ENCODE assay signal across 30 cellular contexts in genomic region chr2:23231865-23232264, GRCh38.
DNase-seq lines count a peak whose midpoint lies in the region; FAIRE-seq and TF ChIP-seq lines count a peak whose summit lies in the region.
"Had no signal": no experiment of that assay in that cellular context is flagged by ENCODE, and none has a peak within 500 bp of the region (broad histone marks: within the 10 kb centered on the region; RNA-seq: fewer than 3 reads in every experiment).

No MANE protein-coding gene starts in this region.

- H2BK12ac ChIP-seq in H1 (ENCODE audit: low read depth, low read length): no peak overlapping the region

- H3K36me3 ChIP-seq in H1 (ENCODE audit: control insufficient read depth in 2 of 4, insufficient read depth in 4 of 4, low read length in 3 of 4): no peaks in the 10 kb centered on the region
- H3K36me3 ChIP-seq: BE2C, BLaER1 had no signal

- H2AK5ac ChIP-seq in H1 (ENCODE audit: low read depth, low read length): no peak overlapping the region

- H2BK5ac ChIP-seq in H1 (ENCODE audit: low read depth, low read length): no peak overlapping the region; the same call in 1 of the 2 replicates

- H3K4me1 ChIP-seq in H1 (replicated peaks in 1 of 4; ENCODE audit: control insufficient read depth in 3 of 4, insufficient read depth in 4 of 4, low read length in 3 of 4): peaks cover 0 to 4% (median 0%) of the 10 kb centered on the region in 4 experiments; a peak in 2 of 7 replicates
- H3K4me1 ChIP-seq: BE2C had no signal

- H3K27ac ChIP-seq in coronary artery: no peak overlapping the region
- H3K27ac ChIP-seq in H1 (ENCODE audit: low read depth, low read length): no peak overlapping the region
- H3K27ac ChIP-seq: BLaER1 had no signal

- H3K9me3 Mint-ChIP-seq in osteocyte (ENCODE audit: unreplicated experiment): no peaks in the 10 kb centered on the region
- H3K9me3 Mint-ChIP-seq: CD4-positive, CD25-positive, alpha-beta regulatory T cell had no signal

- H2BK20ac ChIP-seq in H1 (ENCODE audit: low read length): 0 out of 2 replicates have a peak overlapping the region, but pooled peaks have one; percentile 51

- no peak overlapping the region for H4K8ac ChIP-seq in H1 (ENCODE audit: extremely low read depth, insufficient read depth, low read length)

- no peaks in the 10 kb centered on the region for H3K4me1 Mint-ChIP-seq in osteocyte (ENCODE audit: unreplicated experiment)
- H3K4me1 Mint-ChIP-seq: CD14-positive monocyte; CD4-positive, alpha-beta memory T cell; CD4-positive, CD25-positive, alpha-beta regulatory T cell; CD8-positive, alpha-beta memory T cell had no signal

- 92% methylated on average over 7 of the region's 7 CpGs; no CpG with 5 or more reads in 1 of the 2 experiments for WGBS in H1 (ENCODE audit: extremely low coverage in 1 of 2, insufficient coverage in 1 of 2, insufficient read length in 1 of 2, insufficient replicate concordance in 2 of 2, low coverage in 1 of 2, low lambda C conversion rate in 2 of 2, missing lambda C conversion rate in 1 of 2), 2 experiments

- no peak overlapping the region for H3K4me3 Mint-ChIP-seq in osteocyte (ENCODE audit: unreplicated experiment)
- H3K4me3 Mint-ChIP-seq: CD14-positive monocyte; CD4-positive, alpha-beta memory T cell; CD4-positive, CD25-positive, alpha-beta regulatory T cell; CD8-positive, alpha-beta memory T cell had no signal

- CTCF ChIA-PET in H1 (lab: Charles Lee; ENCODE audit: partially characterized antibody): interaction anchor here (1.1 to 1.6 kb wide), 3 partner anchors 8 to 327 kb away, joined by 3 to 5 read pairs (median 3); no protein-coding TSS in a partner anchor

- H3K23ac ChIP-seq in H1 (ENCODE audit: insufficient read length): no peak overlapping the region

- H3K79me2 ChIP-seq in H1 (ENCODE audit: control insufficient read depth in 1 of 2, insufficient read depth in 2 of 2, low read length in 2 of 2): no peaks in the 10 kb centered on the region

- H3K79me1 ChIP-seq in H1 (ENCODE audit: low read depth, low read length): no peaks in the 10 kb centered on the region

- no peak overlapping the region for H3K14ac ChIP-seq in H1 (ENCODE audit: insufficient read length)

- TF ChIP-seq CTCF in coronary artery (IDR thresholded peaks at IDR 0.05) (no peak), H1 (IDR thresholded peaks at IDR 0.05; ENCODE audit: control extremely low read depth in 1 of 3, insufficient read depth in 1 of 3, low read depth in 1 of 3, low read length in 3 of 3) (no peak), osteocyte (IDR thresholded peaks at IDR 0.05) (no peak), GM20000 (IDR thresholded peaks at IDR 0.05; ENCODE audit: extremely low read depth, missing control alignments) (no peak)

- no peak overlapping the region for H3K9ac ChIP-seq in H1 (replicated peaks in 1 of 4; ENCODE audit: extremely low read depth in 1 of 4, low read depth in 3 of 4, low read length in 3 of 4)
- H3K9ac ChIP-seq: BLaER1 had no signal

- no peak overlapping the region for H2BK120ac ChIP-seq in H1 (replicated peaks; ENCODE audit: low read depth, low read length)

- no peak overlapping the region for H3K18ac ChIP-seq in H1 (ENCODE audit: extremely low read depth, low read length)

- no peaks in the 10 kb centered on the region for H4K20me1 ChIP-seq in H1 (replicated peaks in 1 of 2; ENCODE audit: control insufficient read depth in 1 of 2, insufficient read depth in 2 of 2, low read length in 2 of 2)
- H4K20me1 ChIP-seq: BLaER1 had no signal

- no peak overlapping the region for H3K4me3 ChIP-seq in coronary artery
- no peak overlapping the region for H3K4me3 ChIP-seq in H1 (ENCODE audit: extremely low read depth in 1 of 4, insufficient read depth in 2 of 4, low read depth in 3 of 4, low read length in 4 of 4)
- H3K4me3 ChIP-seq: BLaER1, GM12878 had no signal

- no peak for FAIRE-seq in H1 (lab: Jason Lieb, UNC)
- FAIRE-seq: A204.1, GM12878, GM12892, GM18507, GM19239 had no signal

- H3K56ac ChIP-seq in H1 (replicated peaks; ENCODE audit: insufficient read length, low read depth, low read length): no peak overlapping the region

- TF ChIP-seq EP300 in H1 (IDR thresholded peaks at IDR 0.05; ENCODE audit: borderline replicate concordance in 1 of 2, low read depth in 2 of 2, low read length in 2 of 2): no peak

- TF ChIP-seq RAD21 in H1 (IDR thresholded peaks at IDR 0.05 in 1 of 2, conservative IDR thresholded peaks at IDR 0.05 in 1 of 2; ENCODE audit: low read depth in 2 of 2, low read length in 2 of 2): no peak

- no peak overlapping the region for H2AFZ ChIP-seq in H1 (ENCODE audit: low read length)

- H3K27me3 Mint-ChIP-seq in osteocyte (ENCODE audit: unreplicated experiment): peaks cover 3% of the 10 kb centered on the region

- TF ChIP-seq POLR2A in H1 (IDR thresholded peaks at IDR 0.05; ENCODE audit: control extremely low read depth in 1 of 2, low read depth in 2 of 2, low read length in 2 of 2): no peak

- POLR2A ChIA-PET in H1 (lab: Charles Lee; ENCODE audit: partially characterized antibody): no interaction called here

- no peak overlapping the region for H3K4me2 ChIP-seq in H1 (ENCODE audit: insufficient read depth in 1 of 2, low read depth in 2 of 2, low read length in 2 of 2)
- H3K4me2 ChIP-seq: BLaER1 had no signal

- no peak overlapping the region for H4K5ac ChIP-seq in H1 (ENCODE audit: insufficient read length, low read depth, low read length)

- no peak overlapping the region for H3K27ac Mint-ChIP-seq in osteocyte (ENCODE audit: unreplicated experiment)
- H3K27ac Mint-ChIP-seq: CD14-positive monocyte; CD4-positive, alpha-beta memory T cell; CD4-positive, CD25-positive, alpha-beta regulatory T cell; CD8-positive, alpha-beta memory T cell had no signal

- no peaks in the 10 kb centered on the region for H3K23me2 ChIP-seq in H1 (ENCODE audit: low read depth, low read length)

- H3K9me3 ChIP-seq in H1 (ENCODE audit: insufficient read depth in 2 of 2, low read depth in 1 of 2, low read length in 1 of 2): peaks cover 0 to 2% of the 10 kb centered on the region in 2 experiments; a peak in 1 of 4 replicates
- H3K9me3 ChIP-seq: BE2C had no signal

- H3K4ac ChIP-seq in H1 (replicated peaks; ENCODE audit: insufficient read length, low read depth, low read length): no peak overlapping the region

- DNase-seq in coronary artery (ENCODE audit: low spot score) (peak; percentile 43), H1 (ENCODE audit: low read depth in 1 of 2, low spot score in 2 of 2) (no peak), islet precursor cell (peak; percentile 36), osteocyte (ENCODE audit: extremely low spot score, unreplicated experiment) (peak; percentile 62), GM20000 (ENCODE audit: low spot score) (no peak), retina (no peak)
- no peak for DNase-seq in stimulated activated CD4-positive, alpha-beta T cell treated with anti-CD3 and anti-CD28 coated beads, Interleukin-4, amount 100 ng/mL, for 4 hours
- DNase-seq in stimulated activated CD4-positive, alpha-beta T cell treated with anti-CD3 and anti-CD28 coated beads, Interleukin-2, amount 100 ng/mL, for 24 hours: no peak
- DNase-seq: 8988T; ACHN; BE2C; C1 segment of cervical spinal cord; CD4-positive, alpha-beta memory T cell; CD4-positive, CD25-positive, alpha-beta regulatory T cell; CD8-positive, alpha-beta memory T cell; COR-L47; DMS 273 treated with DMSO at 0.1 percent for 48 hours; DMS153; DMS53; DMS79; DND-41; EL; GDM1 had no signal

- H4K91ac ChIP-seq in H1 (replicated peaks; ENCODE audit: insufficient read length, low read length): peak overlapping the region; percentile 42

- no peak overlapping the region for H2BK15ac ChIP-seq in H1 (ENCODE audit: low read length)

- H3K27me3 ChIP-seq in H1 (replicated peaks in 1 of 4; ENCODE audit: control insufficient read depth in 3 of 4, extremely low read depth in 1 of 4, insufficient read depth in 3 of 4, low read length in 3 of 4): no peaks in the 10 kb centered on the region
- H3K27me3 ChIP-seq: BE2C, BLaER1 had no signal

- no peaks in the 10 kb centered on the region for H3K36me3 Mint-ChIP-seq in osteocyte (ENCODE audit: unreplicated experiment)
- H3K36me3 Mint-ChIP-seq: CD14-positive monocyte; CD4-positive, alpha-beta memory T cell; CD4-positive, CD25-positive, alpha-beta regulatory T cell; CD8-positive, alpha-beta memory T cell had no signal

TF ChIP-seq in H1, 55 proteins besides CTCF, POLR2A, EP300 and RAD21:
- TF ChIP-seq JUND (IDR thresholded peaks at IDR 0.05; ENCODE audit: low read length) (no peak), KDM1A (IDR thresholded peaks at IDR 0.05; ENCODE audit: borderline replicate concordance, low read length) (no peak), BCL11A (IDR thresholded peaks at IDR 0.05; ENCODE audit: low read depth in 2 of 2, low read length in 2 of 2) (no peak)

Comparison
In these comparisons a context has a peak if more than half of its experiments do, and no peak if none do; other contexts are left out.
1. DNase-seq: peak in coronary artery (single experiment), islet precursor cell (single experiment) and osteocyte (single experiment); none in H1 (0 of 2), GM20000 (single experiment), stimulated activated CD4-positive, alpha-beta T cell treated with anti-CD3 and anti-CD28 coated beads, Interleukin-4, amount 100 ng/mL, for 4 hours (0 of 2), retina (single experiment) and stimulated activated CD4-positive, alpha-beta T cell treated with anti-CD3 and anti-CD28 coated beads, Interleukin-2, amount 100 ng/mL, for 24 hours (0 of 2).